15 cellular contexts compared by ENCODE assay signal in genomic region chr18:36191286-36191685, GRCh38. TPM values are rescaled to one million over a fixed set of nuclear protein-coding genes. Genes with fewer than 3 reads are reported as not detected.
DNase-seq lines count a peak whose midpoint lies in the region; ATAC-seq and TF ChIP-seq lines count a peak whose summit lies in the region.
"Had no signal": no experiment of that assay in that cellular context is flagged by ENCODE, and none has a peak within 500 bp of the region (broad histone marks: within the 10 kb centered on the region; RNA-seq: fewer than 3 reads in every experiment).

No MANE protein-coding gene starts in this region.

- no peaks in the 10 kb centered on the region for H3K27me3 ChIP-seq in breast epithelium

- TF ChIP-seq CTCF in MCF 10A (IDR thresholded peaks at IDR 0.05; ENCODE audit: unreplicated experiment) (no peak), breast epithelium (IDR thresholded peaks at IDR 0.05) (no peak), osteocyte (IDR thresholded peaks at IDR 0.05) (no peak)

- CTCF ChIA-PET in MCF 10A (lab: Yijun Ruan, JAX): no interaction called here

- no peaks in the 10 kb centered on the region for H3K9me3 ChIP-seq in breast epithelium

- H3K27ac Mint-ChIP-seq in MCF 10A (ENCODE audit: low read depth, unreplicated experiment) (peak overlapping the region; percentile 42), osteocyte (ENCODE audit: unreplicated experiment) (no peak overlapping the region)
- H3K27ac Mint-ChIP-seq: CD4-positive, alpha-beta memory T cell had no signal

- intact Hi-C loops in MCF 10A (cut with micrococcal nuclease): no loop called here
- intact Hi-C loops in breast epithelium (cut with DNase I; ENCODE audit: low total_unique reads): no loop called here

- no peak for TF ChIP-seq POLR2A in breast epithelium (IDR thresholded peaks at IDR 0.05)

- no peak overlapping the region for H3K4me3 ChIP-seq in breast epithelium
- H3K4me3 ChIP-seq: GM23248 had no signal

- H3K9me3 Mint-ChIP-seq in MCF 10A (ENCODE audit: unreplicated experiment) (no peaks in the 10 kb centered on the region), osteocyte (ENCODE audit: unreplicated experiment) (no peaks in the 10 kb centered on the region)
- H3K9me3 Mint-ChIP-seq: CD4-positive, alpha-beta memory T cell had no signal

- H3K4me3 Mint-ChIP-seq in MCF 10A (ENCODE audit: unreplicated experiment): no peak overlapping the region
- no peak overlapping the region for H3K4me3 Mint-ChIP-seq in osteocyte (ENCODE audit: unreplicated experiment)

- POLR2A ChIA-PET in MCF 10A (lab: Yijun Ruan, JAX): interaction anchor here (5.6 kb wide), 1 partner anchor 62 kb away, joined by 92 read pairs; the partner anchor contains the start of genes ELP2 and SLC39A6

- H3K36me3 Mint-ChIP-seq in MCF 10A (ENCODE audit: insufficient read depth, unreplicated experiment): peaks cover 52% of the 10 kb centered on the region
- H3K36me3 Mint-ChIP-seq in osteocyte (ENCODE audit: unreplicated experiment): no peaks in the 10 kb centered on the region

- ATAC-seq in left lobe of liver (no peak), GM21423 (IDR thresholded peaks at IDR 0.05; ENCODE audit: unreplicated experiment) (no peak)

- H3K27me3 Mint-ChIP-seq in MCF 10A (ENCODE audit: insufficient read depth, unreplicated experiment) (no peaks in the 10 kb centered on the region), osteocyte (ENCODE audit: unreplicated experiment) (no peaks in the 10 kb centered on the region)

- H3K36me3 ChIP-seq in breast epithelium: no peaks in the 10 kb centered on the region

- BruUV-seq in MCF 10A (replicated peaks; lab: Mats Ljungman, UMichigan): no TSS peak

- H3K4me1 Mint-ChIP-seq in MCF 10A (ENCODE audit: insufficient read depth, unreplicated experiment) (peaks cover 46% of the 10 kb centered on the region), osteocyte (ENCODE audit: unreplicated experiment) (peaks cover 23% of the 10 kb centered on the region)

- no peaks in the 10 kb centered on the region for H3K4me1 ChIP-seq in breast epithelium

- no peak for DNase-seq in MCF 10A (ENCODE audit: unreplicated experiment)
- no peak for DNase-seq in breast epithelium (ENCODE audit: low spot score in 2 of 2)
- peak; percentile 16 for DNase-seq in left lobe of liver (ENCODE audit: low spot score)
- DNase-seq in osteocyte (ENCODE audit: extremely low spot score, unreplicated experiment): peak; percentile 40
- DNase-seq in DMS79 (lab: John Stamatoyannopoulos, UW): no peak
- DNase-seq: C1 segment of cervical spinal cord; Calu3; CD4-positive, alpha-beta memory T cell; COR-L47; DMS53; DND-41; GM23248; H7 had no signal

- no peak overlapping the region for H3K27ac ChIP-seq in breast epithelium
- H3K27ac ChIP-seq: GM23248 had no signal

RNA-seq across cellular contexts. Expression of gene MOCOS, which starts 4.0 kb away (rescaled TPM):
- total RNA-seq in MCF 10A (2022) (69.1 and 81.1 TPM in 2 replicates), breast epithelium (1 to 10 TPM; 5.2 to 9.7 (median 9.1) TPM), left lobe of liver (27.4 TPM), osteocyte (5.2 and 5.5 TPM in 2 replicates)
- total RNA-seq: A673 had no signal

Comparison
In these comparisons a context has a peak if more than half of its experiments do, and no peak if none do; other contexts are left out.
1. DNase-seq: peak in left lobe of liver (single experiment) and osteocyte (single experiment); none in MCF 10A (single experiment), breast epithelium (0 of 2) and DMS79 (single experiment).